In genomic region chrX:42028113-42028512, GRCh38 we compare ENCODE assay signal across 3 cellular contexts.
TF ChIP-seq lines count a peak whose summit lies in the region.

No MANE protein-coding gene starts in this region.

TF ChIP-seq in IMR-90, 13 proteins besides CTCF, POLR2A, EP300 and RAD21:
- 0 out of 2 replicates have a peak, but pooled peaks have one; percentile 16 for TF ChIP-seq USF2 (IDR thresholded peaks at IDR 0.05; ENCODE audit: low read depth, low read length)
- TF ChIP-seq MAFK (IDR thresholded peaks at IDR 0.05; ENCODE audit: low read depth, low read length), result no peak

TF ChIP-seq in WTC11, 78 proteins besides CTCF, POLR2A, EP300 and RAD21 (continues in another document):
- TF ChIP-seq PRDM15 (CRISPR knock-in tag; IDR thresholded peaks at IDR 0.05) (no peak), STAT6 (CRISPR knock-in tag; conservative IDR thresholded peaks at IDR 0.05; ENCODE audit: low read depth) (no peak), ZNF671 (CRISPR knock-in tag; IDR thresholded peaks at IDR 0.05) (no peak), ZNF232 (CRISPR knock-in tag; IDR thresholded peaks at IDR 0.05) (no peak), ZNF532 (CRISPR knock-in tag; IDR thresholded peaks at IDR 0.05; ENCODE audit: borderline replicate concordance) (no peak), NFYB (CRISPR knock-in tag; conservative IDR thresholded peaks at IDR 0.05; ENCODE audit: low read depth) (peak; percentile 51), HMGXB4 (CRISPR knock-in tag; IDR thresholded peaks at IDR 0.05) (no peak), FOXP1 (CRISPR knock-in tag; IDR thresholded peaks at IDR 0.05; ENCODE audit: borderline replicate concordance) (no peak)

TF ChIP-seq in HepG2, 621 proteins besides CTCF, POLR2A, EP300 and RAD21:
- TF ChIP-seq NFYB (CRISPR knock-in tag; IDR thresholded peaks at IDR 0.05) (peak; percentile 77), ZNF543 (CRISPR knock-in tag; IDR thresholded peaks at IDR 0.05) (no peak), ZNF775 (CRISPR knock-in tag; IDR thresholded peaks at IDR 0.05; ENCODE audit: borderline replicate concordance) (no peak), ZMYM4 (CRISPR knock-in tag; IDR thresholded peaks at IDR 0.05) (0 out of 2 replicates have a peak, but pooled peaks have one; percentile 19), ZNF780A (CRISPR knock-in tag; IDR thresholded peaks at IDR 0.05) (no peak), ZNF441 (CRISPR knock-in tag; IDR thresholded peaks at IDR 0.05; ENCODE audit: borderline replicate concordance) (no peak), NFATC3 (CRISPR knock-in tag; IDR thresholded peaks at IDR 0.05) (no peak), HES4 (CRISPR knock-in tag; IDR thresholded peaks at IDR 0.05; ENCODE audit: borderline replicate concordance) (no peak), ZBTB10 (CRISPR knock-in tag; IDR thresholded peaks at IDR 0.05; ENCODE audit: borderline replicate concordance) (no peak), ZNF598 (CRISPR knock-in tag; IDR thresholded peaks at IDR 0.05; ENCODE audit: borderline replicate concordance) (no peak), ZBTB49 (CRISPR knock-in tag; IDR thresholded peaks at IDR 0.05; ENCODE audit: borderline replicate concordance) (no peak), GATAD2A (CRISPR knock-in tag; IDR thresholded peaks at IDR 0.05) (no peak), ZNF644 (CRISPR knock-in tag; IDR thresholded peaks at IDR 0.05; ENCODE audit: low read depth) (0 out of 2 replicates have a peak, but pooled peaks have one; percentile 25), NFYC (CRISPR knock-in tag; IDR thresholded peaks at IDR 0.05) (peak; percentile 71), USF2 (IDR thresholded peaks at IDR 0.05; ENCODE audit: low read depth, low read length) (peak; percentile 33; the same call in 1 of the 2 replicates), USF2 (CRISPR knock-in tag; IDR thresholded peaks at IDR 0.05; ENCODE audit: borderline replicate concordance) (peak; percentile 34; the same call in 1 of the 2 replicates)
